23 cellular contexts compared by ENCODE assay signal in the genomic region with DNA sequence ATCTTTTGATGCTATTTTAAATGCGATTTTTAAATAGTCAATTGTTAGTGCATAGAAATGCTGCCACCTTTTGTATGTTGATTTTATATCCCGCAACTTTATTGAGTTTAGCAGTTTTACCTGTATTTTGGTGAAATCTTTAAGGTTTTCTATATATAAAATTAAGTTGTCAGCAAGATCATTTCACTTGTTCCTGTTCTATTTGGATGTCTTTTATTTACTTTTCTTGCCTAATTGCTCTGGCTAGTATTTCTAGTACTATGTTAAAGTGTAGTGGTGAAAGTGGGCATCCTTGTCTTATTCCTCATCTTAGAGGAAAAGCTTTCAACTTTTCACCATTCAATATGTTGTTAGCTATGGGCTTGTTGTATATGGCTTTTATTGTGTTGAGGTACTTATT.
"Had no signal": no experiment of that assay in that cellular context is flagged by ENCODE, and none has a peak within 500 bp of the region (broad histone marks: within the 10 kb centered on the region; RNA-seq: fewer than 3 reads in every experiment).

No MANE protein-coding gene starts in this region.

- H3K36me3 ChIP-seq: colonic mucosa, esophagus muscularis mucosa, esophagus squamous epithelium, gastrocnemius medialis, gastroesophageal sphincter, heart left ventricle, heart right ventricle had no signal

- DNase-seq: colonic mucosa; cortex of kidney; dermis blood vessel endothelial cell; dorsolateral prefrontal cortex; effector CD4-positive, alpha-beta T cell; effector CD8-positive, alpha-beta T cell; effector memory CD4-positive, alpha-beta T cell; effector memory CD8-positive, alpha-beta T cell; endodermal cell; erythroblast; esophagus squamous epithelium; foreskin fibroblast; foreskin keratinocyte; foreskin melanocyte; gastrocnemius medialis; glutamatergic neuron; head of caudate nucleus; heart left ventricle; heart right ventricle had no signal

- H3K4me3 ChIP-seq: colonic mucosa, coronary artery, dorsolateral prefrontal cortex, esophagus muscularis mucosa, esophagus squamous epithelium, gastrocnemius medialis, gastroesophageal sphincter, heart left ventricle, heart right ventricle had no signal

- H3K4me1 ChIP-seq: colonic mucosa, esophagus muscularis mucosa, esophagus squamous epithelium, foreskin keratinocyte, gastrocnemius medialis, gastroesophageal sphincter had no signal

- H3K9me3 ChIP-seq: colonic mucosa had no signal

- H3K27ac ChIP-seq: colonic mucosa, coronary artery, dorsolateral prefrontal cortex, epithelial cell of prostate, esophagus muscularis mucosa, esophagus squamous epithelium, foreskin keratinocyte, gastrocnemius medialis, gastroesophageal sphincter, heart left ventricle, heart right ventricle had no signal
